In the genomic region with DNA sequence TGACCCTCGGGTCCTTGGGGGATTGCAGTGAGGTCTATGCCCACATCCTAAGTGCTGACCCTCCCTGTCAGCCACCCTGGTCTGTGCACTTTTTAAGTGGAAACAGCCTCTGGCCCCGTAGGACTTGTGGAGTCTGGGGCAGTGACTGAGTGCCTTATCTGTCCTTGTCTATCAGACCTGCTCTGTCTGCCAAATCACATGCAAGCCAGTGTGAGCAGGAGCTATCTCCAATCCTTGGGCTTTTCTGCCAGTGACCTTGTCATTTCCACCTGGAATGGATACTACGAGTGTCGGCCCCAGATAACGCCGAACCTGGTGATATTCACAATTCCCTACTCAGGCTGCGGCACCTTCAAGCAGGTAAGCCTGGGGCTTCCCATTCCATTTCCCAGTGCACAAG, we compare ENCODE assay signal across 17 cellular contexts.
"Had no signal": no experiment of that assay in that cellular context is flagged by ENCODE, and none has a peak within 500 bp of the region (broad histone marks: within the 10 kb centered on the region; RNA-seq: fewer than 3 reads in every experiment).

No MANE protein-coding gene starts in this region.

- DNase-seq: activated CD4-positive, alpha-beta T cell treated with anti-CD3 and anti-CD28 coated beads, Interleukin-2, amount 10 ng/mL, durations not matched to agents 7 days and 5 days; activated CD8-positive, alpha-beta T cell treated with anti-CD3 and anti-CD28 coated beads, Interleukin-2, amount 10 ng/mL, durations not matched to agents 7 days and 5 days; activated T-cell treated with anti-CD3 and anti-CD28 coated beads, Interleukin-2, amount 50 U/mL, for 24 hours; effector CD4-positive, alpha-beta T cell; gastrocnemius medialis; stimulated activated naive CD4-positive, alpha-beta T cell; uterus had no signal

- ATAC-seq: activated CD4-positive, CD25-positive, alpha-beta regulatory T cell treated with anti-CD3 and anti-CD28 coated beads, Interleukin-2, amount 50 U/mL, for 24 hours; activated CD8-positive, alpha-beta T cell treated with anti-CD3 and anti-CD28 coated beads, Interleukin-2, amount 10 ng/mL, durations not matched to agents 7 days and 5 days; esophagus mucosa; gastrocnemius medialis; sciatic nerve had no signal

- H3K27ac Mint-ChIP-seq: activated CD4-positive, alpha-beta T cell treated with anti-CD3 and anti-CD28 coated beads, Interleukin-2, amount 10 ng/mL, durations not matched to agents 7 days and 5 days; activated CD8-positive, alpha-beta T cell treated with anti-CD3 and anti-CD28 coated beads, Interleukin-2, amount 10 ng/mL, durations not matched to agents 7 days and 5 days; activated naive CD4-positive, alpha-beta T cell treated with anti-CD3 and anti-CD28 coated beads, Interleukin-2, amount 50 U/mL, for 24 hours; activated T-cell treated with anti-CD3 and anti-CD28 coated beads, Interleukin-2, amount 50 U/mL, for 24 hours; neural progenitor cell; T-helper 1 cell treated with Interleukin-12 subunit alpha and Interleukin-12 subunit beta and Interleukin-4 antibody, amounts not matched to agents 30 μg/mL and 1 μg/mL, for 36 hours had no signal

- H3K9me3 Mint-ChIP-seq: activated CD4-positive, alpha-beta T cell treated with anti-CD3 and anti-CD28 coated beads, Interleukin-2, amount 10 ng/mL, durations not matched to agents 7 days and 5 days; activated naive CD4-positive, alpha-beta T cell treated with anti-CD3 and anti-CD28 coated beads, Interleukin-2, amount 50 U/mL, for 24 hours; activated T-cell treated with anti-CD3 and anti-CD28 coated beads, Interleukin-2, amount 50 U/mL, for 24 hours; neural progenitor cell; T-helper 1 cell treated with Interleukin-12 subunit alpha and Interleukin-12 subunit beta and Interleukin-4 antibody, amounts not matched to agents 30 μg/mL and 1 μg/mL, for 36 hours had no signal

- H3K27me3 Mint-ChIP-seq: activated CD4-positive, alpha-beta T cell treated with anti-CD3 and anti-CD28 coated beads, Interleukin-2, amount 10 ng/mL, durations not matched to agents 7 days and 5 days had no signal

- H3K9me3 ChIP-seq: ascending aorta, breast epithelium, gastrocnemius medialis, tibial nerve, uterus had no signal

- H3K27me3 ChIP-seq: ascending aorta, breast epithelium, gastrocnemius medialis, neural progenitor cell, tibial nerve, uterus had no signal

- H3K4me1 ChIP-seq: ascending aorta, breast epithelium, gastrocnemius medialis, neural progenitor cell, tibial nerve, uterus had no signal

- H3K4me3 Mint-ChIP-seq: activated CD4-positive, alpha-beta T cell treated with anti-CD3 and anti-CD28 coated beads, Interleukin-2, amount 10 ng/mL, durations not matched to agents 7 days and 5 days; activated CD8-positive, alpha-beta T cell treated with anti-CD3 and anti-CD28 coated beads, Interleukin-2, amount 10 ng/mL, durations not matched to agents 7 days and 5 days; activated naive CD4-positive, alpha-beta T cell treated with anti-CD3 and anti-CD28 coated beads, Interleukin-2, amount 50 U/mL, for 24 hours; activated T-cell treated with anti-CD3 and anti-CD28 coated beads, Interleukin-2, amount 50 U/mL, for 24 hours; neural progenitor cell; T-helper 1 cell treated with Interleukin-12 subunit alpha and Interleukin-12 subunit beta and Interleukin-4 antibody, amounts not matched to agents 30 μg/mL and 1 μg/mL, for 36 hours had no signal

- H3K4me3 ChIP-seq: ascending aorta, breast epithelium, gastrocnemius medialis, lung, neural progenitor cell, tibial nerve, uterus had no signal

- H3K36me3 ChIP-seq: ascending aorta, breast epithelium, gastrocnemius medialis, neural progenitor cell, tibial nerve, uterus had no signal

- H3K27ac ChIP-seq: ascending aorta, breast epithelium, gastrocnemius medialis, neural progenitor cell, tibial nerve, uterus had no signal

- H3K36me3 Mint-ChIP-seq: activated naive CD4-positive, alpha-beta T cell treated with anti-CD3 and anti-CD28 coated beads, Interleukin-2, amount 50 U/mL, for 24 hours; neural progenitor cell had no signal

- H3K4me1 Mint-ChIP-seq: activated CD4-positive, alpha-beta T cell treated with anti-CD3 and anti-CD28 coated beads, Interleukin-2, amount 10 ng/mL, durations not matched to agents 7 days and 5 days; activated naive CD4-positive, alpha-beta T cell treated with anti-CD3 and anti-CD28 coated beads, Interleukin-2, amount 50 U/mL, for 24 hours; neural progenitor cell had no signal
